ENCODE assay signal across 8 cellular contexts in the genomic region with DNA sequence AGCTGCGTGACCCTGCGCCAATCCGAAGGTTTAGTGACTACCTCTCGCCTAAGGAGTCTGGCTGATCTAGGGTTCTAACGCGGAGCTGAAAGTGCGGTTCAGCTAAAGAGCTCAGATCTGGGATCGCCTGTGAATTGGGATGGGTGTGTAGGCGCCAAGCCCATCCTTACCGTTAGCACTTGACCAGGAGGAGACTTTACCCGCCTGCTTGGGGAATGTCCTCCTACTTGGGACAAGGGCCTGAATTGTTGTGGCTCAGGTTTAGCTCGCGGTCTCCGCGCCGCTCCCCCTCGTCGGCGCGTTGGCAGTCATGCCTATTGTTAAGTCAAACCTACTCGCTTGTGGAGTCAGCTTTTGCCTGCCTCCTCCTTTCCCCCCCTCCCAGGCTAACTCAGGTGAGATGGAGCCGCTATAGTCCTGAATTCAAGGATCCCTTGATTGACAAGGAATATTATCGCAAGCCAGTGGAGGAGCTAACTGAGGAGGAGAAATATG. TPM values are rescaled to one million over a fixed set of nuclear protein-coding genes. Genes with fewer than 3 reads are reported as not detected.
DNase-seq lines count a peak whose midpoint lies in the region; ATAC-seq lines count a peak whose summit lies in the region.

No MANE protein-coding gene starts in this region.

- DNase-seq in COLO668 (lab: John Stamatoyannopoulos, UW; ENCODE audit: unreplicated experiment) (peak; percentile 21), left lobe of liver (ENCODE audit: low spot score) (no peak), NK-92 (lab: John Stamatoyannopoulos, UW; ENCODE audit: unreplicated experiment) (no peak), NCI-H1048 (lab: John Stamatoyannopoulos, UW) (no peak), DMS114 treated with DMSO at 0.1 percent for 48 hours (lab: John Stamatoyannopoulos, UW; ENCODE audit: unreplicated experiment) (no peak)

- ATAC-seq in HG03139 (IDR thresholded peaks at IDR 0.05; ENCODE audit: unreplicated experiment) (peak; percentile 7), left lobe of liver (peak; percentile 12)

- H3K36me3 ChIP-seq in thymus (ENCODE audit: control insufficient read depth, insufficient read depth): peaks cover 24% of the 10 kb centered on the region

- peak overlapping the region; percentile 78 for H3K4me3 ChIP-seq in thymus (ENCODE audit: low read length)

- H3K9me3 ChIP-seq in thymus (ENCODE audit: control insufficient read depth): no peaks in the 10 kb centered on the region

- 3% methylated on average over 23 of the region's 23 CpGs for WGBS in thymus

- H3K27me3 ChIP-seq in thymus (ENCODE audit: control insufficient read depth, insufficient read depth): no peaks in the 10 kb centered on the region

- H3K27ac ChIP-seq in angular gyrus (ENCODE audit: low read depth, low read length) (peak overlapping the region; percentile 99), thymus (ENCODE audit: low read depth) (peak overlapping the region; percentile 97)

- H3K4me1 ChIP-seq in thymus (ENCODE audit: control insufficient read depth, insufficient read depth, low read length): peaks cover 16% of the 10 kb centered on the region

RNA-seq across cellular contexts. Expression of a gene that starts 0.5 kb away (rescaled TPM):
- total RNA-seq in left lobe of liver: 36.1 TPM
- polyA plus RNA-seq in thymus: 39.1 TPM

RNA-seq across cellular contexts. Expression of a gene that starts 0.8 kb away (rescaled TPM):
- total RNA-seq in left lobe of liver: 17.9 TPM
- polyA plus RNA-seq in thymus: 33.3 TPM

RNA-seq across cellular contexts. Expression of a gene that starts 8.9 kb away (rescaled TPM):
- 7.7 TPM for total RNA-seq in left lobe of liver
- polyA plus RNA-seq in thymus: 37.3 TPM

RNA-seq across cellular contexts. Expression of a gene that starts 27.1 kb away (rescaled TPM):
- total RNA-seq in left lobe of liver: 3.6 TPM
- 18.3 TPM for polyA plus RNA-seq in thymus

RNA-seq across cellular contexts. Expression of a gene that starts 56.7 kb away (rescaled TPM):
- total RNA-seq in left lobe of liver: 33.8 TPM
- 88.3 TPM for polyA plus RNA-seq in thymus
